In genomic region chr3:188299068-188299467, GRCh38 we compare ENCODE assay signal across 11 cellular contexts.
A peak's percentile ranks its signal among the peaks of the same experiment; 100 is the strongest.
DNase-seq lines count a peak whose midpoint lies in the region; ATAC-seq and TF ChIP-seq lines count a peak whose summit lies in the region.
"Had no signal": no experiment of that assay in that cellular context is flagged by ENCODE, and none has a peak within 500 bp of the region (broad histone marks: within the 10 kb centered on the region; RNA-seq: fewer than 3 reads in every experiment).

No MANE protein-coding gene starts in this region.

- intact Hi-C loops in stomach (cut with DNase I; ENCODE audit: low total_unique reads): no loop called here

- no peaks in the 10 kb centered on the region for H3K9me3 Mint-ChIP-seq in activated CD8-positive, alpha-beta T cell treated with anti-CD3 and anti-CD28 coated beads, Interleukin-2, amount 10 ng/mL, durations not matched to agents 7 days and 5 days (ENCODE audit: insufficient read depth)

- no peak overlapping the region for H3K4me3 ChIP-seq in hepatocyte
- no peak overlapping the region for H3K4me3 ChIP-seq in stomach

- peak overlapping the region; percentile 69 for H3K27ac ChIP-seq in hepatocyte
- peak overlapping the region in 4 of 5 donors; percentile 33 to 94 (median 69) for H3K27ac ChIP-seq in stomach
- H3K27ac ChIP-seq: neutrophil had no signal

- TF ChIP-seq EP300 in stomach (IDR thresholded peaks at IDR 0.05): no peak

- WGBS in hepatocyte (ENCODE audit: low lambda C conversion rate, missing lambda C conversion rate): 82% methylated on average over 11 of the region's 11 CpGs
- 79 to 89% (median 85%) methylated on average over 11 of the region's 11 CpGs for WGBS in stomach, 5 donors

- POLR2A ChIA-PET in activated CD8-positive, alpha-beta T cell treated with anti-CD3 and anti-CD28 coated beads, Interleukin-2, amount 10 ng/mL, durations not matched to agents 7 days and 5 days (lab: Charles Lee): interaction anchor here (1.1 kb wide), 1 partner anchor 554 kb away, joined by 3 read pairs; the partner anchor contains the start of gene BCL6

- no peaks in the 10 kb centered on the region for H3K36me3 ChIP-seq in hepatocyte (replicated peaks; ENCODE audit: insufficient read depth, low read depth)
- no peaks in the 10 kb centered on the region for H3K36me3 ChIP-seq in stomach
- H3K36me3 ChIP-seq: neutrophil had no signal

- peak; percentile 69 for DNase-seq in activated effector memory CD4-positive, alpha-beta T cell treated with anti-CD3 and anti-CD28 coated beads, Interleukin-2, amount 50 U/mL, for 16 hours
- no peak for DNase-seq in activated effector memory CD4-positive, alpha-beta T cell treated with Interleukin-2 at 50 U/mL for 16 hours
- DNase-seq in activated CD8-positive, alpha-beta T cell treated with anti-CD3 and anti-CD28 coated beads, Interleukin-2, amount 10 ng/mL, durations not matched to agents 7 days and 5 days: no peak
- no peak for DNase-seq in hepatocyte (ENCODE audit: low spot score)
- DNase-seq in stomach: no peak
- no peak for DNase-seq in AG08395 (ENCODE audit: low spot score)
- DNase-seq: NCI-H345, RPMI8226 had no signal

- no peak overlapping the region for H2AFZ ChIP-seq in hepatocyte

- TF ChIP-seq POLR2A in stomach (IDR thresholded peaks at IDR 0.05): no peak

- H4K20me1 ChIP-seq in hepatocyte (ENCODE audit: insufficient read depth, poor library complexity, severe bottlenecking): no peaks in the 10 kb centered on the region

- H3K79me2 ChIP-seq in hepatocyte: peaks cover 57% of the 10 kb centered on the region

- peaks cover 13% of the 10 kb centered on the region for H3K36me3 Mint-ChIP-seq in activated CD8-positive, alpha-beta T cell treated with anti-CD3 and anti-CD28 coated beads, Interleukin-2, amount 10 ng/mL, durations not matched to agents 7 days and 5 days (ENCODE audit: low read depth)

- no peaks in the 10 kb centered on the region for H3K27me3 Mint-ChIP-seq in activated CD8-positive, alpha-beta T cell treated with anti-CD3 and anti-CD28 coated beads, Interleukin-2, amount 10 ng/mL, durations not matched to agents 7 days and 5 days (ENCODE audit: low read depth)

- H3K27ac Mint-ChIP-seq in activated CD8-positive, alpha-beta T cell treated with anti-CD3 and anti-CD28 coated beads, Interleukin-2, amount 10 ng/mL, durations not matched to agents 7 days and 5 days: no peak overlapping the region

- TF ChIP-seq CTCF in hepatocyte (IDR thresholded peaks at IDR 0.05; ENCODE audit: poor library complexity) (no peak), stomach (IDR thresholded peaks at IDR 0.05) (no peak)

- H3K4me3 Mint-ChIP-seq in activated CD8-positive, alpha-beta T cell treated with anti-CD3 and anti-CD28 coated beads, Interleukin-2, amount 10 ng/mL, durations not matched to agents 7 days and 5 days: no peak overlapping the region

- peaks cover 42% of the 10 kb centered on the region for H3K4me1 Mint-ChIP-seq in activated CD8-positive, alpha-beta T cell treated with anti-CD3 and anti-CD28 coated beads, Interleukin-2, amount 10 ng/mL, durations not matched to agents 7 days and 5 days (ENCODE audit: low read depth)

- no peak overlapping the region for H3K4me2 ChIP-seq in hepatocyte

- no peaks in the 10 kb centered on the region for H3K9me2 ChIP-seq in hepatocyte (replicated peaks; ENCODE audit: insufficient read depth)

- H3K9me3 ChIP-seq in hepatocyte (ENCODE audit: low read depth): no peaks in the 10 kb centered on the region
- H3K9me3 ChIP-seq in stomach: no peaks in the 10 kb centered on the region
- H3K9me3 ChIP-seq: neutrophil had no signal

- peaks cover 35% of the 10 kb centered on the region for H3K4me1 ChIP-seq in hepatocyte (ENCODE audit: insufficient read depth)
- peaks cover 47 to 95% (median 73%) of the 10 kb centered on the region in 4 donors for H3K4me1 ChIP-seq in stomach

- H3K27me3 ChIP-seq in hepatocyte (no peaks in the 10 kb centered on the region), stomach (no peaks in the 10 kb centered on the region)
- H3K27me3 ChIP-seq: neutrophil had no signal

- CTCF ChIA-PET in activated CD8-positive, alpha-beta T cell treated with anti-CD3 and anti-CD28 coated beads, Interleukin-2, amount 10 ng/mL, durations not matched to agents 7 days and 5 days (lab: Charles Lee): interaction anchor here (0.9 to 3.9 kb wide), 2 partner anchors 20 to 559 kb away, joined by 3 to 29 read pairs; no protein-coding TSS in a partner anchor

- peak; percentile 56 for ATAC-seq in activated CD8-positive, alpha-beta T cell treated with anti-CD3 and anti-CD28 coated beads, Interleukin-2, amount 10 ng/mL, durations not matched to agents 7 days and 5 days
- ATAC-seq in HG02840 (IDR thresholded peaks at IDR 0.05; ENCODE audit: low FRiP score, unreplicated experiment) (no peak), HG03520 (IDR thresholded peaks at IDR 0.05; ENCODE audit: unreplicated experiment) (no peak)
